ENCODE assay signal across 15 cellular contexts in the genomic region with DNA sequence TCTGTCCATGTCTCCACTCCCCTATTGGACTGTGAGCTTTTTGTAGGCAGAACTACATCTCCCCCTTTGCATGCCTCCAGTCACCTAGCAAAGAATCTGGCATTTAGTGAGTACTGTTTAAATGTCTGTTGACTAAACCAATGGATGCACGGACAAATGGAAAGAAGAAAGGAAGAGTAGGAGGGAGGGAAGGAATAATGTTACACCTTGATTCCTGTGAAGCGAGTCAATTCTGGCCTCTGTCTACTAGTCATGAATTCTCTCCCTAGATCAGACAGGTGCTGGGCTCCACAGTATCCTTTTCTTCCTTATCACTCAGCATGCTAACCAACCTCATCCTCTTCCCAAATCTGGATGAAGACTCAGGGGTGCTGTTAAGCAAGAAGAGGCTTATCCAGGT. TPM values are rescaled to one million over a fixed set of nuclear protein-coding genes. Genes with fewer than 3 reads are reported as not detected.
DNase-seq lines count a peak whose midpoint lies in the region; ATAC-seq and TF ChIP-seq lines count a peak whose summit lies in the region.
"Had no signal": no experiment of that assay in that cellular context is flagged by ENCODE, and none has a peak within 500 bp of the region (broad histone marks: within the 10 kb centered on the region; RNA-seq: fewer than 3 reads in every experiment).

No MANE protein-coding gene starts in this region.

- peak overlapping the region; percentile 65; the same call in 1 of the 2 replicates for H3K4me2 ChIP-seq in GM23338
- peak overlapping the region; percentile 57 for H3K4me2 ChIP-seq in PC-3 (ENCODE audit: low read length)

- intact Hi-C loops in PC-3 (cut with micrococcal nuclease) = no loop called here

- no peaks in the 10 kb centered on the region for H3K27me3 Mint-ChIP-seq in GM23338 (ENCODE audit: insufficient read depth, low read depth, poor library complexity)
- no peaks in the 10 kb centered on the region for H3K27me3 Mint-ChIP-seq in stimulated activated memory B cell treated with anti-CD40 and anti-IgM and Interleukin-4, amounts not matched to agents 10 μg/mL and 1 μg/mL and 100 μg/mL, for 72 hours

- H4K20me1 ChIP-seq in GM23338 (replicated peaks; ENCODE audit: insufficient read depth) (no peaks in the 10 kb centered on the region), PC-3 (ENCODE audit: low read length) (no peaks in the 10 kb centered on the region)

- TF ChIP-seq CTCF in GM23338 (conservative IDR thresholded peaks at IDR 0.05; ENCODE audit: low read depth in 2 of 2) (no peak), PC-3 (conservative IDR thresholded peaks at IDR 0.05; ENCODE audit: low read depth, low read length) (no peak), epithelial cell of esophagus (IDR thresholded peaks at IDR 0.05; ENCODE audit: insufficient read depth, low read depth, low read length, missing control alignments) (no peak), GM10248 (IDR thresholded peaks at IDR 0.05; ENCODE audit: control extremely low read depth, extremely low read depth, low read depth, missing control alignments) (no peak)

- 0 out of 2 replicates have a peak, but pooled peaks cover 3% of the 10 kb centered on the region for H3K79me2 ChIP-seq in GM23338 (replicated peaks; ENCODE audit: insufficient read depth)
- peaks cover 55% of the 10 kb centered on the region for H3K79me2 ChIP-seq in PC-3 (ENCODE audit: low read length)

- H3K4me3 ChIP-seq in GM23338 (no peak overlapping the region), PC-3 (ENCODE audit: low read length) (no peak overlapping the region), epithelial cell of esophagus (ENCODE audit: low read length) (no peak overlapping the region)

- H3K9me3 Mint-ChIP-seq in GM23338 = no peaks in the 10 kb centered on the region
- no peaks in the 10 kb centered on the region for H3K9me3 Mint-ChIP-seq in stimulated activated memory B cell treated with anti-CD40 and anti-IgM and Interleukin-4, amounts not matched to agents 10 μg/mL and 1 μg/mL and 100 μg/mL, for 72 hours

- H3K36me3 Mint-ChIP-seq in GM23338 (ENCODE audit: low read depth) = no peaks in the 10 kb centered on the region
- H3K36me3 Mint-ChIP-seq in stimulated activated memory B cell treated with anti-CD40 and anti-IgM and Interleukin-4, amounts not matched to agents 10 μg/mL and 1 μg/mL and 100 μg/mL, for 72 hours = no peaks in the 10 kb centered on the region

- no peaks in the 10 kb centered on the region for H3K36me3 ChIP-seq in GM23338 (ENCODE audit: insufficient read depth)
- no peaks in the 10 kb centered on the region for H3K36me3 ChIP-seq in PC-3 (ENCODE audit: low read depth, low read length)

- H3K27ac ChIP-seq in GM23338 (ENCODE audit: low read depth) (no peak overlapping the region), PC-3 (ENCODE audit: low read length) (no peak overlapping the region)

- no peak for DNase-seq in GM23338 (ENCODE audit: low spot score)
- peak; percentile 68 for DNase-seq in PC-3
- DNase-seq in epithelial cell of esophagus (ENCODE audit: low read depth) = peak; percentile 54
- DNase-seq in NCI-H2107 treated with DMSO at 0.1 percent for 48 hours (lab: John Stamatoyannopoulos, UW; ENCODE audit: unreplicated experiment) = no peak
- DNase-seq in activated T-cell treated with anti-CD3 and anti-CD28 coated beads, Interleukin-2, amount 50 U/mL, for 48 hours = no peak
- DNase-seq in GM10248 (ENCODE audit: extremely low spot score) = no peak
- DNase-seq: AML-193, Caco-2, NCI-H1105 treated with DMSO at 0.1 percent for 48 hours, NCI-H187 treated with DMSO at 0.1 percent for 48 hours, NCI-H2171 treated with DMSO at 0.1 percent for 48 hours, NCI-H510A treated with DMSO at 0.1 percent for 48 hours, SHP77 treated with DMSO at 0.1 percent for 48 hours had no signal

- H3K9me2 ChIP-seq in GM23338 (ENCODE audit: insufficient read depth) = 0 out of 2 replicates have a peak, but pooled peaks cover 8% of the 10 kb centered on the region
- H3K9me2 ChIP-seq in PC-3 (replicated peaks; ENCODE audit: low read length) = no peaks in the 10 kb centered on the region

- CTCF ChIA-PET in PC-3 (lab: Charles Lee) = no interaction called here
- CTCF ChIA-PET in GM10248 (lab: Yijun Ruan, JAX) = interaction anchor here (1.5 to 2.0 kb wide), 2 partner anchors 12 to 17 kb away, joined by 4 to 5 read pairs; no protein-coding TSS in a partner anchor

- POLR2A ChIA-PET in PC-3 (lab: Charles Lee; ENCODE audit: unreplicated experiment) (no interaction called here), GM10248 (lab: Yijun Ruan, JAX) (no interaction called here)

- H3F3A ChIP-seq in GM23338 (replicated peaks; ENCODE audit: low read depth) (no peaks in the 10 kb centered on the region), PC-3 (ENCODE audit: low read length, unreplicated experiment) (peaks cover 8% of the 10 kb centered on the region)

- peaks cover 31% of the 10 kb centered on the region for H3K4me1 Mint-ChIP-seq in GM23338
- H3K4me1 Mint-ChIP-seq in stimulated activated memory B cell treated with anti-CD40 and anti-IgM and Interleukin-4, amounts not matched to agents 10 μg/mL and 1 μg/mL and 100 μg/mL, for 72 hours = no peaks in the 10 kb centered on the region

- peaks cover 24% of the 10 kb centered on the region for H3K4me1 ChIP-seq in GM23338 (ENCODE audit: insufficient read depth)
- H3K4me1 ChIP-seq in PC-3 (ENCODE audit: insufficient read depth, low read length) = peaks cover 40% of the 10 kb centered on the region
- H3K4me1 ChIP-seq: Caco-2 had no signal

- ATAC-seq in GM23338 (no peak), PC-3 (peak; percentile 33)
- peak; percentile 17 for ATAC-seq in stimulated activated memory B cell treated with anti-CD40 and anti-IgM and Interleukin-4, amounts not matched to agents 10 μg/mL and 1 μg/mL and 100 μg/mL, for 72 hours

- no peak overlapping the region for H3K4me3 Mint-ChIP-seq in GM23338
- H3K4me3 Mint-ChIP-seq in stimulated activated memory B cell treated with anti-CD40 and anti-IgM and Interleukin-4, amounts not matched to agents 10 μg/mL and 1 μg/mL and 100 μg/mL, for 72 hours = no peak overlapping the region

- no TSS peak for BruUV-seq in PC-3 (replicated peaks; lab: Mats Ljungman, UMichigan)

- no peak overlapping the region for H3K27ac Mint-ChIP-seq in GM23338
- no peak overlapping the region for H3K27ac Mint-ChIP-seq in stimulated activated memory B cell treated with anti-CD40 and anti-IgM and Interleukin-4, amounts not matched to agents 10 μg/mL and 1 μg/mL and 100 μg/mL, for 72 hours

- H2AFZ ChIP-seq in GM23338 = no peak overlapping the region
- no peak overlapping the region for H2AFZ ChIP-seq in PC-3 (ENCODE audit: low read length)

- no peaks in the 10 kb centered on the region for H3K9me3 ChIP-seq in PC-3 (ENCODE audit: low read length)
- H3K9me3 ChIP-seq: Caco-2 had no signal

- H3K9ac ChIP-seq in PC-3 (ENCODE audit: low read length) = no peak overlapping the region
- H3K9ac ChIP-seq: KMS-11 had no signal

- H3K27me3 ChIP-seq in GM23338 (ENCODE audit: insufficient read depth) = no peaks in the 10 kb centered on the region
- H3K27me3 ChIP-seq in PC-3 (ENCODE audit: low read length) = no peaks in the 10 kb centered on the region

TF ChIP-seq in GM23338, 12 proteins besides CTCF, POLR2A, EP300 and RAD21 (continues in another document):
- TF ChIP-seq CREB1 (CRISPR knock-in tag; IDR thresholded peaks at IDR 0.05; ENCODE audit: low read depth) (no peak), POLR2AphosphoS5 (IDR thresholded peaks at IDR 0.05; ENCODE audit: low read depth) (no peak), NANOG (IDR thresholded peaks at IDR 0.05; ENCODE audit: borderline replicate concordance) (no peak), EZH2phosphoT487 (IDR thresholded peaks at IDR 0.05; ENCODE audit: unreplicated experiment) (no peak), ZNF114 (CRISPR knock-in tag; IDR thresholded peaks at IDR 0.05) (no peak), STAT1 (IDR thresholded peaks at IDR 0.05; ENCODE audit: unreplicated experiment) (no peak)
- TF ChIP-seq, protein P1, sequence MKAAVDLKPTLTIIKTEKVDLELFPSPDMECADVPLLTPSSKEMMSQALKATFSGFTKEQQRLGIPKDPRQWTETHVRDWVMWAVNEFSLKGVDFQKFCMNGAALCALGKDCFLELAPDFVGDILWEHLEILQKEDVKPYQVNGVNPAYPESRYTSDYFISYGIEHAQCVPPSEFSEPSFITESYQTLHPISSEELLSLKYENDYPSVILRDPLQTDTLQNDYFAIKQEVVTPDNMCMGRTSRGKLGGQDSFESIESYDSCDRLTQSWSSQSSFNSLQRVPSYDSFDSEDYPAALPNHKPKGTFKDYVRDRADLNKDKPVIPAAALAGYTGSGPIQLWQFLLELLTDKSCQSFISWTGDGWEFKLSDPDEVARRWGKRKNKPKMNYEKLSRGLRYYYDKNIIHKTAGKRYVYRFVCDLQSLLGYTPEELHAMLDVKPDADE (IDR thresholded peaks at IDR 0.05) = no peak

RNA-seq across cellular contexts. Expression of a gene that starts 33.6 kb away (rescaled TPM):
- 10.8 and 12.2 TPM in 2 replicates for total RNA-seq in GM23338 (2014; rRNA removed; shearing (Covaris generic))
- polyA plus RNA-seq in GM23338 (2016; fragmentation: Nextera tagmentation; extraction: Ambion mirVana) = 3.2 and 4.3 TPM in 2 replicates
- 34.5 and 41.1 TPM in 2 replicates for total RNA-seq in PC-3 (2014; rRNA removed)

Comparison
In these comparisons a context has a peak if more than half of its experiments do, and no peak if none do; other contexts are left out.
1. DNase-seq: peak in PC-3 (single experiment) and epithelial cell of esophagus (single experiment); none in GM23338 (single experiment), NCI-H2107 treated with DMSO at 0.1 percent for 48 hours (single experiment), activated T-cell treated with anti-CD3 and anti-CD28 coated beads, Interleukin-2, amount 50 U/mL, for 48 hours (0 of 2) and GM10248 (single experiment).